1 cellular context compared by ENCODE assay signal in genomic region chr16:67994037-67994407, GRCh38.
TF ChIP-seq lines count a peak whose summit lies in the region.

No MANE protein-coding gene starts in this region.

TF ChIP-seq in K562, 482 proteins besides CTCF, POLR2A, EP300 and RAD21:
- 0 out of 2 replicates have a peak, but pooled peaks have one; percentile 18 for TF ChIP-seq ZNF766 (CRISPR knock-in tag; conservative IDR thresholded peaks at IDR 0.05)
- peak; percentile 96 for TF ChIP-seq ZBTB9 (CRISPR knock-in tag; IDR thresholded peaks at IDR 0.05)
- TF ChIP-seq HDGF (IDR thresholded peaks at IDR 0.05): 0 out of 2 replicates have a peak, but pooled peaks have one; percentile 23
